In genomic region chr1:22352896-22353295, GRCh38 we compare ENCODE assay signal across 11 cellular contexts.
"Had no signal": no experiment of that assay in that cellular context is flagged by ENCODE, and none has a peak within 500 bp of the region (broad histone marks: within the 10 kb centered on the region; RNA-seq: fewer than 3 reads in every experiment).

No MANE protein-coding gene starts in this region.

- ATAC-seq: GM23338, HCT116 had no signal

- H3K9me3 Mint-ChIP-seq: GM23338, HFFc6 had no signal

- H3K9me3 ChIP-seq: HAP-1 had no signal

- DNase-seq: GM23248, GOT3, H7, H9, HCEC 1CT, HFFc6 had no signal

- FAIRE-seq: H1, H54 had no signal

- H3K4me3 ChIP-seq: GM23248, GM23338, HAP-1 had no signal

- H3K36me3 ChIP-seq: HAP-1 had no signal

- H3K9ac ChIP-seq: GM23248 had no signal

- H3K27ac ChIP-seq: GM23248 had no signal

- H3K4me3 Mint-ChIP-seq: GM23338, H9, HFFc6 had no signal

- H3K27ac Mint-ChIP-seq: GM23338, H9, HFFc6 had no signal
